Comparison of ENCODE assay signal across 28 cellular contexts in the genomic region with DNA sequence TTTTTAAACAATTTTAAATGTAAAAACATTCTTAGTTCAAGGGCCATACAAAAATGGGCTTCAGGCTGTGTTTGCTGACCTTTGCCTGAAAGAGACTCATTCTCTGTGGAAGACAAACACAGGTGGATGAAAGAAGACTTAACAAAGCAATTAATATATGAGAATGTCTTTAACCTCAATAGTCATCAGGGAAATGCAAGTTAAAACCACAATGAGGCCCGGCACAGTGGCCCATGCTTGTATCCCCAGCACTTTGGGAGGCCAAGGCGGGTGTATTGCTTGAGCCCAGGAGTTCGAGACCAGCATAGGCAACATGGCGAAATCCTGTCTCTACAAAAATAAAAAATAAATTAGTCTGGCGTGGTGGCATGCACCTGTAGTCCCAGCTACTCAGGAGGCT. TPM values are rescaled to one million over a fixed set of nuclear protein-coding genes. Genes with fewer than 3 reads are reported as not detected.
"Had no signal": no experiment of that assay in that cellular context is flagged by ENCODE, and none has a peak within 500 bp of the region (broad histone marks: within the 10 kb centered on the region; RNA-seq: fewer than 3 reads in every experiment).

No MANE protein-coding gene starts in this region.

- ATAC-seq: activated CD4-positive, CD25-positive, alpha-beta regulatory T cell treated with anti-CD3 and anti-CD28 coated beads, Interleukin-2, amount 50 U/mL, for 24 hours; activated CD8-positive, alpha-beta T cell treated with anti-CD3 and anti-CD28 coated beads for 36 hours; activated T-cell treated with anti-CD3 and anti-CD28 coated beads, Interleukin-2, amount 50 U/mL, for 4 hours; activated T-helper 17 cell treated with anti-CD3 and anti-CD28 coated beads, Interleukin-2, amount 50 U/mL, for 72 hours; effector memory CD8-positive, alpha-beta T cell; foreskin keratinocyte; gastrocnemius medialis; heart left ventricle had no signal

- H3K27me3 ChIP-seq: brain microvascular endothelial cell, esophagus muscularis mucosa, foreskin keratinocyte, gastrocnemius medialis had no signal

- H3K9me3 ChIP-seq: esophagus muscularis mucosa, gastrocnemius medialis, heart left ventricle had no signal

- H3K4me1 ChIP-seq: foreskin keratinocyte, gastrocnemius medialis, heart left ventricle had no signal

- DNase-seq: activated B cell treated with CpG ODN at 0.5 μM for 24 hours; activated CD4-positive, alpha-beta T cell treated with anti-CD3 and anti-CD28 coated beads for 48 hours; activated CD4-positive, alpha-beta T cell treated with anti-CD3 and anti-CD28 coated beads, Interleukin-2, amount 50 U/mL, for 1 hour; activated CD4-positive, alpha-beta T cell treated with anti-CD3 and anti-CD28 coated beads, Interleukin-2, amount 50 U/mL, for 48 hours; activated CD8-positive, alpha-beta memory T cell treated with anti-CD3 and anti-CD28 coated beads for 24 hours; activated CD8-positive, alpha-beta T cell treated with anti-CD3 and anti-CD28 coated beads for 36 hours; activated effector memory CD4-positive, alpha-beta T cell treated with Interleukin-2 at 50 U/mL for 16 hours; activated gamma-delta T cell treated with Interleukin-2 at 50 U/mL for 16 hours; activated naive CD4-positive, alpha-beta T cell treated with anti-CD3 and anti-CD28 coated beads, Interleukin-2, amount 50 U/mL, for 16 hours; activated naive CD4-positive, alpha-beta T cell treated with Interleukin-2 at 50 U/mL for 16 hours; activated T-cell treated with anti-CD3 and anti-CD28 coated beads, Interleukin-2, amount 50 U/mL, for 4 hours; amniotic stem cell; anterior cingulate cortex; brain microvascular endothelial cell; dorsolateral prefrontal cortex; effector memory CD8-positive, alpha-beta T cell; erythroblast; gastrocnemius medialis; glutamatergic neuron; T-helper 2 cell; WERI-Rb-1 had no signal

- H3K36me3 ChIP-seq: brain microvascular endothelial cell, esophagus muscularis mucosa, gastrocnemius medialis, heart left ventricle, WERI-Rb-1 had no signal

- H3K4me3 ChIP-seq: coronary artery, dorsolateral prefrontal cortex, esophagus muscularis mucosa, gastrocnemius medialis, heart left ventricle had no signal

- H3K27ac ChIP-seq: brain microvascular endothelial cell, coronary artery, dorsolateral prefrontal cortex, foreskin keratinocyte, gastrocnemius medialis, heart left ventricle, WERI-Rb-1 had no signal

RNA-seq across cellular contexts. Expression of a gene that starts 7.1 kb away (rescaled TPM):
- total RNA-seq: T-helper 1 cell treated with Interleukin-12 subunit alpha and Interleukin-12 subunit beta and Interleukin-4 antibody, amounts not matched to agents 30 ng/mL and 1 ng/mL, for 36 hours had no signal
